In genomic region chr5:75466317-75466716, GRCh38 we compare ENCODE assay signal across 18 cellular contexts.
"Had no signal": no experiment of that assay in that cellular context is flagged by ENCODE, and none has a peak within 500 bp of the region (broad histone marks: within the 10 kb centered on the region; RNA-seq: fewer than 3 reads in every experiment).

No MANE protein-coding gene starts in this region.

- H3K27ac ChIP-seq: cardiac muscle cell, sigmoid colon had no signal

- H3K27me3 ChIP-seq: cardiac muscle cell, sigmoid colon had no signal

- H3K4me3 Mint-ChIP-seq: activated T-cell treated with anti-CD3 and anti-CD28 coated beads, Interleukin-2, amount 50 U/mL, for 72 hours; memory B cell; nephron; stimulated activated effector memory CD8-positive, alpha-beta T cell treated with anti-CD3 and anti-CD28 coated beads, Interleukin-12 subunit alpha, Interleukin-12 subunit beta, amount 100 ng/mL, for 72 hours had no signal

- H3K36me3 Mint-ChIP-seq: stimulated activated effector memory CD8-positive, alpha-beta T cell treated with anti-CD3 and anti-CD28 coated beads, Interleukin-12 subunit alpha, Interleukin-12 subunit beta, amount 100 ng/mL, for 72 hours had no signal

- H3K36me3 ChIP-seq: cardiac muscle cell, sigmoid colon had no signal

- H3K27ac Mint-ChIP-seq: activated naive CD4-positive, alpha-beta T cell treated with anti-CD3 and anti-CD28 coated beads, Interleukin-2, amount 50 U/mL, for 72 hours; activated T-cell treated with anti-CD3 and anti-CD28 coated beads, Interleukin-2, amount 50 U/mL, for 72 hours; memory B cell; nephron; stimulated activated effector memory CD8-positive, alpha-beta T cell treated with anti-CD3 and anti-CD28 coated beads, Interleukin-12 subunit alpha, Interleukin-12 subunit beta, amount 100 ng/mL, for 72 hours had no signal

- H3K4me3 ChIP-seq: cardiac muscle cell, sigmoid colon had no signal

- H3K27me3 Mint-ChIP-seq: memory B cell had no signal

- ATAC-seq: activated naive CD4-positive, alpha-beta T cell treated with anti-CD3 and anti-CD28 coated beads, Interleukin-2, amount 50 U/mL, for 72 hours; activated T-cell treated with anti-CD3 and anti-CD28 coated beads, Interleukin-2, amount 50 U/mL, for 72 hours; stimulated activated effector memory CD8-positive, alpha-beta T cell treated with anti-CD3 and anti-CD28 coated beads, Interleukin-12 subunit alpha, Interleukin-12 subunit beta, amount 100 ng/mL, for 72 hours had no signal

- DNase-seq: activated CD4-positive, alpha-beta T cell treated with anti-CD3 and anti-CD28 coated beads, Interleukin-2, amount 50 U/mL, for 1 hour; activated CD4-positive, CD25-positive, alpha-beta regulatory T cell treated with anti-CD3 and anti-CD28 coated beads, Interleukin-2, amount 50 U/mL, for 72 hours; activated CD8-positive, alpha-beta memory T cell treated with anti-CD3 and anti-CD28 coated beads, Interleukin-2, amount 50 U/mL, for 4 hours; activated gamma-delta T cell treated with Interleukin-2 at 50 U/mL for 16 hours; activated T-cell treated with anti-CD3 and anti-CD28 coated beads, Interleukin-2, amount 50 U/mL, for 72 hours; amniotic stem cell; dermis blood vessel endothelial cell; effector memory CD4-positive, alpha-beta T cell; left ventricle myocardium superior; occipital lobe; posterior cingulate gyrus; sigmoid colon; stimulated activated CD4-positive, alpha-beta T cell treated with anti-CD3 and anti-CD28 coated beads, Interleukin-4, amount 100 ng/mL, for 24 hours had no signal
